ENCODE assay signal across 1 cellular context in the genomic region with DNA sequence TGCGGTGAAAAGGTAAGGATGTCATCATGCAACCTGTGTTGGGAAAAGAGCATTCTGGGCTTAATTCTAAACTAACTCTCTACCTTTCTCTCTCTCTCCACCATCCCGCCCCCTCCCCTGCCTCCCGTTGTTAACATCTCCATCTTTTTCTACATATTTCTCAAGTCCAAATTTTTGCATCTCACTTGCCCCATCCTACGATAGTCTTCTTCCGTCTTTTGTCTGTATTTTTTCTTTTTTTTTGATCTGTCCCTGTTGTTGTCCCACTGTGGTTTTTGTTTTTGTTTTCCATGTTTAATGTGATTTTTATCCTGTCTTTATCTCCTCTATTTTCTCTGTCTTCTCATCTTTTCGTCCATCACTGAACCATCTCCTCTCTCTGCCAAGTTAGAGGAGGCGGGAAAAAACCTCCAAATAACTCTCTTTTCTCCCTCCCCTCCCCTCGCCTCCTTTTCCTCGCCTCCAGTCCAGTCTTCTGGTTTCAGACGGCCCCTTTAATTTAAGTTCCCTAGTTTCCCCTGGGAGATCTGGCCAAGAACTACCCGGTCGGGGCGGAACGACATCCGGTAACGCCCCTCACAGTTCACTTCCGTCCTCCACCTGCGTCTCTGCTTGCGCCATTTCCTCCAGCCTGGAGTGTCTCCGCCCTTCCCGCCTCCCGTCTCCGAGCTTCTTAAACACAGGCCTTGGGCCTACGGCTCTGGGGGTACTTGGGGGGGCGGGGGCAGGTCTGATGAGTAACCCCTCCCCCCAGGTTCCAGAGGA.
TF ChIP-seq lines count a peak whose summit lies in the region.

A gene with protein sequence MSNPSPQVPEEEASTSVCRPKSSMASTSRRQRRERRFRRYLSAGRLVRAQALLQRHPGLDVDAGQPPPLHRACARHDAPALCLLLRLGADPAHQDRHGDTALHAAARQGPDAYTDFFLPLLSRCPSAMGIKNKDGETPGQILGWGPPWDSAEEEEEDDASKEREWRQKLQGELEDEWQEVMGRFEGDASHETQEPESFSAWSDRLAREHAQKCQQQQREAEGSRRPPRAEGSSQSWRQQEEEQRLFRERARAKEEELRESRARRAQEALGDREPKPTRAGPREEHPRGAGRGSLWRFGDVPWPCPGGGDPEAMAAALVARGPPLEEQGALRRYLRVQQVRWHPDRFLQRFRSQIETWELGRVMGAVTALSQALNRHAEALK (plus strand): TSS at position 647 of the 765 bp plus-strand sequence. CDS start 87 bp downstream, at position 734.

TF ChIP-seq in HepG2, 621 proteins besides CTCF, POLR2A, EP300 and RAD21 (continued from another document and continues in another):
- TF ChIP-seq, protein P1, sequence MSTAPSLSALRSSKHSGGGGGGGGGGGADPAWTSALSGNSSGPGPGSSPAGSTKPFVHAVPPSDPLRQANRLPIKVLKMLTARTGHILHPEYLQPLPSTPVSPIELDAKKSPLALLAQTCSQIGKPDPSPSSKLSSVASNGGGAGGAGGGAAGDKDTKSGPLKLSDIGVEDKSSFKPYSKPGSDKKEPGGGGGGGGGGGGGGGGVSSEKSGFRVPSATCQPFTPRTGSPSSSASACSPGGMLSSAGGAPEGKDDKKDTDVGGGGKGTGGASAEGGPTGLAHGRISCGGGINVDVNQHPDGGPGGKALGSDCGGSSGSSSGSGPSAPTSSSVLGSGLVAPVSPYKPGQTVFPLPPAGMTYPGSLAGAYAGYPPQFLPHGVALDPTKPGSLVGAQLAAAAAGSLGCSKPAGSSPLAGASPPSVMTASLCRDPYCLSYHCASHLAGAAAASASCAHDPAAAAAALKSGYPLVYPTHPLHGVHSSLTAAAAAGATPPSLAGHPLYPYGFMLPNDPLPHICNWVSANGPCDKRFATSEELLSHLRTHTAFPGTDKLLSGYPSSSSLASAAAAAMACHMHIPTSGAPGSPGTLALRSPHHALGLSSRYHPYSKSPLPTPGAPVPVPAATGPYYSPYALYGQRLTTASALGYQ (CRISPR knock-in tag; IDR thresholded peaks at IDR 0.05) = no peak; the same call in 1 of the 2 replicates
- TF ChIP-seq, protein P2, sequence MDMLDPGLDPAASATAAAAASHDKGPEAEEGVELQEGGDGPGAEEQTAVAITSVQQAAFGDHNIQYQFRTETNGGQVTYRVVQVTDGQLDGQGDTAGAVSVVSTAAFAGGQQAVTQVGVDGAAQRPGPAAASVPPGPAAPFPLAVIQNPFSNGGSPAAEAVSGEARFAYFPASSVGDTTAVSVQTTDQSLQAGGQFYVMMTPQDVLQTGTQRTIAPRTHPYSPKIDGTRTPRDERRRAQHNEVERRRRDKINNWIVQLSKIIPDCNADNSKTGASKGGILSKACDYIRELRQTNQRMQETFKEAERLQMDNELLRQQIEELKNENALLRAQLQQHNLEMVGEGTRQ (IDR thresholded peaks at IDR 0.05; ENCODE audit: low read depth, low read length) = no peak
- TF ChIP-seq, protein P2 (CRISPR knock-in tag; IDR thresholded peaks at IDR 0.05; ENCODE audit: borderline replicate concordance) = no peak
- TF ChIP-seq ISL2 (CRISPR knock-in tag; IDR thresholded peaks at IDR 0.05) = no peak
- TF ChIP-seq, protein P3, sequence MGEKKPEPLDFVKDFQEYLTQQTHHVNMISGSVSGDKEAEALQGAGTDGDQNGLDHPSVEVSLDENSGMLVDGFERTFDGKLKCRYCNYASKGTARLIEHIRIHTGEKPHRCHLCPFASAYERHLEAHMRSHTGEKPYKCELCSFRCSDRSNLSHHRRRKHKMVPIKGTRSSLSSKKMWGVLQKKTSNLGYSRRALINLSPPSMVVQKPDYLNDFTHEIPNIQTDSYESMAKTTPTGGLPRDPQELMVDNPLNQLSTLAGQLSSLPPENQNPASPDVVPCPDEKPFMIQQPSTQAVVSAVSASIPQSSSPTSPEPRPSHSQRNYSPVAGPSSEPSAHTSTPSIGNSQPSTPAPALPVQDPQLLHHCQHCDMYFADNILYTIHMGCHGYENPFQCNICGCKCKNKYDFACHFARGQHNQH (CRISPR knock-in tag; IDR thresholded peaks at IDR 0.05) = peak; percentile 88
- no peak for TF ChIP-seq MZF1 (CRISPR knock-in tag; IDR thresholded peaks at IDR 0.05; ENCODE audit: borderline replicate concordance)
- TF ChIP-seq, protein P4, sequence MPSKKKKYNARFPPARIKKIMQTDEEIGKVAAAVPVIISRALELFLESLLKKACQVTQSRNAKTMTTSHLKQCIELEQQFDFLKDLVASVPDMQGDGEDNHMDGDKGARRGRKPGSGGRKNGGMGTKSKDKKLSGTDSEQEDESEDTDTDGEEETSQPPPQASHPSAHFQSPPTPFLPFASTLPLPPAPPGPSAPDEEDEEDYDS (CRISPR knock-in tag; IDR thresholded peaks at IDR 0.05) = peak; percentile 68
- no peak for TF ChIP-seq STAG1 (CRISPR knock-in tag; IDR thresholded peaks at IDR 0.05)
- TF ChIP-seq, protein P5, sequence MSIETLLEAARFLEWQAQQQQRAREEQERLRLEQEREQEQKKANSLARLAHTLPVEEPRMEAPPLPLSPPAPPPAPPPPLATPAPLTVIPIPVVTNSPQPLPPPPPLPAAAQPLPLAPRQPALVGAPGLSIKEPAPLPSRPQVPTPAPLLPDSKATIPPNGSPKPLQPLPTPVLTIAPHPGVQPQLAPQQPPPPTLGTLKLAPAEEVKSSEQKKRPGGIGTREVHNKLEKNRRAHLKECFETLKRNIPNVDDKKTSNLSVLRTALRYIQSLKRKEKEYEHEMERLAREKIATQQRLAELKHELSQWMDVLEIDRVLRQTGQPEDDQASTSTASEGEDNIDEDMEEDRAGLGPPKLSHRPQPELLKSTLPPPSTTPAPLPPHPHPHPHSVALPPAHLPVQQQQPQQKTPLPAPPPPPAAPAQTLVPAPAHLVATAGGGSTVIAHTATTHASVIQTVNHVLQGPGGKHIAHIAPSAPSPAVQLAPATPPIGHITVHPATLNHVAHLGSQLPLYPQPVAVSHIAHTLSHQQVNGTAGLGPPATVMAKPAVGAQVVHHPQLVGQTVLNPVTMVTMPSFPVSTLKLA (IDR thresholded peaks at IDR 0.05) = peak; percentile 45; the same call in 1 of the 2 replicates
- TF ChIP-seq THYN1 (CRISPR knock-in tag; IDR thresholded peaks at IDR 0.05; ENCODE audit: borderline replicate concordance, low read depth) = no peak
- TF ChIP-seq ARHGAP35 (CRISPR knock-in tag; IDR thresholded peaks at IDR 0.05; ENCODE audit: borderline replicate concordance) = 0 out of 2 replicates have a peak, but pooled peaks have one; percentile 78
- no peak for TF ChIP-seq GZF1 (CRISPR knock-in tag; IDR thresholded peaks at IDR 0.05)
- no peak for TF ChIP-seq ZSCAN29 (CRISPR knock-in tag; conservative IDR thresholded peaks at IDR 0.05)
- no peak for TF ChIP-seq RBM39 (IDR thresholded peaks at IDR 0.05; ENCODE audit: low read depth, low read length, poor library complexity, severe bottlenecking)
- peak; percentile 96 for TF ChIP-seq SP4 (CRISPR knock-in tag; IDR thresholded peaks at IDR 0.05)
- TF ChIP-seq, protein P6, sequence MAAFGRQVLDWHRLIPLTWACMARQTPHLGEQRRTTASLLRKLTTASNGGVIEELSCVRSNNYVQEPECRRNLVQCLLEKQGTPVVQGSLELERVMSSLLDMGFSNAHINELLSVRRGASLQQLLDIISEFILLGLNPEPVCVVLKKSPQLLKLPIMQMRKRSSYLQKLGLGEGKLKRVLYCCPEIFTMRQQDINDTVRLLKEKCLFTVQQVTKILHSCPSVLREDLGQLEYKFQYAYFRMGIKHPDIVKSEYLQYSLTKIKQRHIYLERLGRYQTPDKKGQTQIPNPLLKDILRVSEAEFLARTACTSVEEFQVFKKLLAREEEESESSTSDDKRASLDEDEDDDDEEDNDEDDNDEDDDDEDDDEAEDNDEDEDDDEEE (CRISPR knock-in tag; IDR thresholded peaks at IDR 0.05) = no peak
- TF ChIP-seq PHF21A (CRISPR knock-in tag; IDR thresholded peaks at IDR 0.05) = peak; percentile 44; the same call in 1 of the 2 replicates
- no peak for TF ChIP-seq ZNF30 (CRISPR knock-in tag; IDR thresholded peaks at IDR 0.05)
- peak; percentile 43; the same call in 1 of the 2 replicates for TF ChIP-seq TBX2 (CRISPR knock-in tag; IDR thresholded peaks at IDR 0.05; ENCODE audit: borderline replicate concordance)
- no peak for TF ChIP-seq ZNF557 (CRISPR knock-in tag; IDR thresholded peaks at IDR 0.05)
- peak; percentile 81 for TF ChIP-seq SALL1 (CRISPR knock-in tag; IDR thresholded peaks at IDR 0.05)
- no peak for TF ChIP-seq TCF7 (IDR thresholded peaks at IDR 0.05; ENCODE audit: low read depth)
- no peak; the same call in 1 of the 2 replicates for TF ChIP-seq ZFP90 (CRISPR knock-in tag; IDR thresholded peaks at IDR 0.05; ENCODE audit: borderline replicate concordance)
- TF ChIP-seq, protein P7, sequence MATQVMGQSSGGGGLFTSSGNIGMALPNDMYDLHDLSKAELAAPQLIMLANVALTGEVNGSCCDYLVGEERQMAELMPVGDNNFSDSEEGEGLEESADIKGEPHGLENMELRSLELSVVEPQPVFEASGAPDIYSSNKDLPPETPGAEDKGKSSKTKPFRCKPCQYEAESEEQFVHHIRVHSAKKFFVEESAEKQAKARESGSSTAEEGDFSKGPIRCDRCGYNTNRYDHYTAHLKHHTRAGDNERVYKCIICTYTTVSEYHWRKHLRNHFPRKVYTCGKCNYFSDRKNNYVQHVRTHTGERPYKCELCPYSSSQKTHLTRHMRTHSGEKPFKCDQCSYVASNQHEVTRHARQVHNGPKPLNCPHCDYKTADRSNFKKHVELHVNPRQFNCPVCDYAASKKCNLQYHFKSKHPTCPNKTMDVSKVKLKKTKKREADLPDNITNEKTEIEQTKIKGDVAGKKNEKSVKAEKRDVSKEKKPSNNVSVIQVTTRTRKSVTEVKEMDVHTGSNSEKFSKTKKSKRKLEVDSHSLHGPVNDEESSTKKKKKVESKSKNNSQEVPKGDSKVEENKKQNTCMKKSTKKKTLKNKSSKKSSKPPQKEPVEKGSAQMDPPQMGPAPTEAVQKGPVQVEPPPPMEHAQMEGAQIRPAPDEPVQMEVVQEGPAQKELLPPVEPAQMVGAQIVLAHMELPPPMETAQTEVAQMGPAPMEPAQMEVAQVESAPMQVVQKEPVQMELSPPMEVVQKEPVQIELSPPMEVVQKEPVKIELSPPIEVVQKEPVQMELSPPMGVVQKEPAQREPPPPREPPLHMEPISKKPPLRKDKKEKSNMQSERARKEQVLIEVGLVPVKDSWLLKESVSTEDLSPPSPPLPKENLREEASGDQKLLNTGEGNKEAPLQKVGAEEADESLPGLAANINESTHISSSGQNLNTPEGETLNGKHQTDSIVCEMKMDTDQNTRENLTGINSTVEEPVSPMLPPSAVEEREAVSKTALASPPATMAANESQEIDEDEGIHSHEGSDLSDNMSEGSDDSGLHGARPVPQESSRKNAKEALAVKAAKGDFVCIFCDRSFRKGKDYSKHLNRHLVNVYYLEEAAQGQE (IDR thresholded peaks at IDR 0.05; ENCODE audit: borderline replicate concordance in 1 of 2, low read depth in 1 of 2, low read length in 2 of 2) = no peak; a peak in 1 of 4 replicates
- no peak for TF ChIP-seq NR1H2 (CRISPR knock-in tag; IDR thresholded peaks at IDR 0.05; ENCODE audit: borderline replicate concordance, low read depth)
- TF ChIP-seq SRY (CRISPR knock-in tag; IDR thresholded peaks at IDR 0.05) = no peak
- TF ChIP-seq YEATS2 (CRISPR knock-in tag; IDR thresholded peaks at IDR 0.05; ENCODE audit: borderline replicate concordance) = peak; percentile 98
- TF ChIP-seq ZFYVE20 (CRISPR knock-in tag; IDR thresholded peaks at IDR 0.05; ENCODE audit: borderline replicate concordance, low read depth) = no peak
- peak; percentile 38; the same call in 1 of the 2 replicates for TF ChIP-seq TSC22D2 (CRISPR knock-in tag; IDR thresholded peaks at IDR 0.05; ENCODE audit: borderline replicate concordance)
- peak; percentile 91 for TF ChIP-seq PHF20 (CRISPR knock-in tag; IDR thresholded peaks at IDR 0.05)
- TF ChIP-seq, protein P8, sequence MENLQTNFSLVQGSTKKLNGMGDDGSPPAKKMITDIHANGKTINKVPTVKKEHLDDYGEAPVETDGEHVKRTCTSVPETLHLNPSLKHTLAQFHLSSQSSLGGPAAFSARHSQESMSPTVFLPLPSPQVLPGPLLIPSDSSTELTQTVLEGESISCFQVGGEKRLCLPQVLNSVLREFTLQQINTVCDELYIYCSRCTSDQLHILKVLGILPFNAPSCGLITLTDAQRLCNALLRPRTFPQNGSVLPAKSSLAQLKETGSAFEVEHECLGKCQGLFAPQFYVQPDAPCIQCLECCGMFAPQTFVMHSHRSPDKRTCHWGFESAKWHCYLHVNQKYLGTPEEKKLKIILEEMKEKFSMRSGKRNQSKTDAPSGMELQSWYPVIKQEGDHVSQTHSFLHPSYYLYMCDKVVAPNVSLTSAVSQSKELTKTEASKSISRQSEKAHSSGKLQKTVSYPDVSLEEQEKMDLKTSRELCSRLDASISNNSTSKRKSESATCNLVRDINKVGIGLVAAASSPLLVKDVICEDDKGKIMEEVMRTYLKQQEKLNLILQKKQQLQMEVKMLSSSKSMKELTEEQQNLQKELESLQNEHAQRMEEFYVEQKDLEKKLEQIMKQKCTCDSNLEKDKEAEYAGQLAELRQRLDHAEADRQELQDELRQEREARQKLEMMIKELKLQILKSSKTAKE (CRISPR knock-in tag; IDR thresholded peaks at IDR 0.05; ENCODE audit: borderline replicate concordance) = no peak; the same call in 1 of the 2 replicates
- TF ChIP-seq, protein P9, sequence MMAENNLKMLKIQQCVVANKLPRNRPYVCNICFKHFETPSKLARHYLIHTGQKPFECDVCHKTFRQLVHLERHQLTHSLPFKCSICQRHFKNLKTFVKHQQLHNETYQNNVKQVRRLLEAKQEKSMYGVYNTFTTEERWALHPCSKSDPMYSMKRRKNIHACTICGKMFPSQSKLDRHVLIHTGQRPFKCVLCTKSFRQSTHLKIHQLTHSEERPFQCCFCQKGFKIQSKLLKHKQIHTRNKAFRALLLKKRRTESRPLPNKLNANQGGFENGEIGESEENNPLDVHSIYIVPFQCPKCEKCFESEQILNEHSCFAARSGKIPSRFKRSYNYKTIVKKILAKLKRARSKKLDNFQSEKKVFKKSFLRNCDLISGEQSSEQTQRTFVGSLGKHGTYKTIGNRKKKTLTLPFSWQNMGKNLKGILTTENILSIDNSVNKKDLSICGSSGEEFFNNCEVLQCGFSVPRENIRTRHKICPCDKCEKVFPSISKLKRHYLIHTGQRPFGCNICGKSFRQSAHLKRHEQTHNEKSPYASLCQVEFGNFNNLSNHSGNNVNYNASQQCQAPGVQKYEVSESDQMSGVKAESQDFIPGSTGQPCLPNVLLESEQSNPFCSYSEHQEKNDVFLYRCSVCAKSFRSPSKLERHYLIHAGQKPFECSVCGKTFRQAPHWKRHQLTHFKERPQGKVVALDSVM (CRISPR knock-in tag; IDR thresholded peaks at IDR 0.05) = no peak; the same call in 1 of the 2 replicates
- TF ChIP-seq NONO (IDR thresholded peaks at IDR 0.05) = no peak
- TF ChIP-seq NONO (CRISPR knock-in tag; conservative IDR thresholded peaks at IDR 0.05) = peak; percentile 83
- TF ChIP-seq ZNF878 (CRISPR knock-in tag; IDR thresholded peaks at IDR 0.05) = peak; percentile 37; the same call in 1 of the 2 replicates
- TF ChIP-seq PHF5A (CRISPR knock-in tag; IDR thresholded peaks at IDR 0.05; ENCODE audit: low read depth, unreplicated experiment) = no peak
- TF ChIP-seq NR2F2 (IDR thresholded peaks at IDR 0.05; ENCODE audit: borderline replicate concordance, low read depth) = no peak; the same call in 1 of the 2 replicates
